1 cellular context compared by ENCODE assay signal in the genomic region with DNA sequence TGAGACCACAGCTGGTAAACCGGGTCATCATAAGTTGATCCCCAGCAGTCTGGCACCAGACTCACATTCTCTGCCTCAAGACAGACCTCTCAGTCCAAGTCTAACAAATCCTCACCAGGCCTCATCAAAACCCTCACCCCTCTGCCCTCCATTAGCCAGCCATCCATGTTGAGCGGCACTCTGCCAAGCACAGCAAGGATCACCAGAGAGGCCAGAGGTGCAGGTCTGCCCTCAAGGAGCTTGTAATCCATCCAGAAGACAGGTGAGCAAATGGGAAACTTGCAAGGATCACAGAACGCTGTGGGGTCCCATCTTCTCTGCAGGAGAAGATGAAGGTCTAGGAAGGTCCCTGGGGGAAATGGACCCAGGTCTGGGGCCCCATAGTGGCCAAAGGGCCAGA.
TF ChIP-seq lines count a peak whose summit lies in the region.

No MANE protein-coding gene starts in this region.

TF ChIP-seq in IMR-90, 13 proteins besides CTCF, POLR2A, EP300 and RAD21 (continued from another document):
- TF ChIP-seq, protein P1, sequence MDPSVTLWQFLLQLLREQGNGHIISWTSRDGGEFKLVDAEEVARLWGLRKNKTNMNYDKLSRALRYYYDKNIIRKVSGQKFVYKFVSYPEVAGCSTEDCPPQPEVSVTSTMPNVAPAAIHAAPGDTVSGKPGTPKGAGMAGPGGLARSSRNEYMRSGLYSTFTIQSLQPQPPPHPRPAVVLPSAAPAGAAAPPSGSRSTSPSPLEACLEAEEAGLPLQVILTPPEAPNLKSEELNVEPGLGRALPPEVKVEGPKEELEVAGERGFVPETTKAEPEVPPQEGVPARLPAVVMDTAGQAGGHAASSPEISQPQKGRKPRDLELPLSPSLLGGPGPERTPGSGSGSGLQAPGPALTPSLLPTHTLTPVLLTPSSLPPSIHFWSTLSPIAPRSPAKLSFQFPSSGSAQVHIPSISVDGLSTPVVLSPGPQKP (IDR thresholded peaks at IDR 0.05; ENCODE audit: borderline replicate concordance, low read depth, low read length) = no peak
- TF ChIP-seq MAFK (IDR thresholded peaks at IDR 0.05; ENCODE audit: low read depth, low read length) (no peak), MAZ (IDR thresholded peaks at IDR 0.05; ENCODE audit: borderline replicate concordance, low read depth, low read length) (no peak), SMC3 (IDR thresholded peaks at IDR 0.05; ENCODE audit: low read depth, low read length) (no peak), MXI1 (IDR thresholded peaks at IDR 0.05; ENCODE audit: borderline replicate concordance, low read depth, low read length) (no peak), CHD1 (IDR thresholded peaks at IDR 0.05; ENCODE audit: low read depth, low read length) (no peak), RFX5 (IDR thresholded peaks at IDR 0.05; ENCODE audit: low read depth, low read length) (no peak), BHLHE40 (IDR thresholded peaks at IDR 0.05; ENCODE audit: low read depth, low read length) (no peak), CEBPB (IDR thresholded peaks at IDR 0.05; ENCODE audit: low read depth, low read length) (no peak), RCOR1 (IDR thresholded peaks at IDR 0.05; ENCODE audit: insufficient replicate concordance, low read length) (no peak), NFE2L2 (IDR thresholded peaks at IDR 0.05; ENCODE audit: low read depth, low read length) (no peak)
- TF ChIP-seq, protein P2, sequence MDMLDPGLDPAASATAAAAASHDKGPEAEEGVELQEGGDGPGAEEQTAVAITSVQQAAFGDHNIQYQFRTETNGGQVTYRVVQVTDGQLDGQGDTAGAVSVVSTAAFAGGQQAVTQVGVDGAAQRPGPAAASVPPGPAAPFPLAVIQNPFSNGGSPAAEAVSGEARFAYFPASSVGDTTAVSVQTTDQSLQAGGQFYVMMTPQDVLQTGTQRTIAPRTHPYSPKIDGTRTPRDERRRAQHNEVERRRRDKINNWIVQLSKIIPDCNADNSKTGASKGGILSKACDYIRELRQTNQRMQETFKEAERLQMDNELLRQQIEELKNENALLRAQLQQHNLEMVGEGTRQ (IDR thresholded peaks at IDR 0.05; ENCODE audit: low read depth, low read length) = no peak
